In the genomic region with DNA sequence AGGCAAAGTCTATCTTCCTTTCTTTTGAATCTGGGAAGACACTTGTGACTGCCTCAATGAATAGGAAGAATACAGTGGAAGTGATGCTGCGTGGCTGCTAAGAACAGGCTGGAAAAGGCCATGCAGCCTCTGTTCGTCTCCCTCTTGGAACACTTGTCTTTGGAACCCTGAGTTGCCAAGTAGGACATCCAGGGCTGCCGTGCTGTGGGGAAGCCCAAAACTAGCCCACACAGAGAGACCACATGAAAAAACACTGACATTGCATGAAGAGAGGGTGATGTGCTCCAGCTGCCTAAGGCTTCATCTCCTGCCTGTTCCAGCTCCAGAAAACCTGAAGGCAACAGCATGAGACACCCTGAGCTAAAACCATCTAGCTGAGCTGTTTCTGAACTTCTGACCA, we compare ENCODE assay signal across 16 cellular contexts.
DNase-seq lines count a peak whose midpoint lies in the region; TF ChIP-seq lines count a peak whose summit lies in the region.
"Had no signal": no experiment of that assay in that cellular context is flagged by ENCODE, and none has a peak within 500 bp of the region (broad histone marks: within the 10 kb centered on the region; RNA-seq: fewer than 3 reads in every experiment).

No MANE protein-coding gene starts in this region.

- no peak overlapping the region for H3K4me3 ChIP-seq in BLaER1 treated with 17β-estradiol and CSF1 and Interleukin-3, amounts not matched to agents 10 nM and 100 nM
- H3K4me3 ChIP-seq in neural progenitor cell = no peak overlapping the region
- H3K4me3 ChIP-seq: GM12878, HAP-1 had no signal

- no peaks in the 10 kb centered on the region for H3K79me2 ChIP-seq in neural progenitor cell (ENCODE audit: low read depth)

- H3K27ac ChIP-seq in BLaER1 treated with 17β-estradiol and CSF1 and Interleukin-3, amounts not matched to agents 10 nM and 100 nM = no peak overlapping the region
- H3K27ac ChIP-seq in neural progenitor cell = no peak overlapping the region
- H3K27ac ChIP-seq: 22Rv1, C4-2B had no signal

- peaks cover 0 to 12% (median 8%) of the 10 kb centered on the region in 10 experiments; a peak in 10 of 20 replicates for H3K4me1 ChIP-seq in BLaER1 treated with 17β-estradiol and CSF1 and Interleukin-3, amounts not matched to agents 10 nM and 100 nM
- H3K4me1 ChIP-seq in neural progenitor cell = peaks cover 13% of the 10 kb centered on the region

- H3K4me3 Mint-ChIP-seq in neural progenitor cell = no peak overlapping the region
- H3K4me3 Mint-ChIP-seq: CD8-positive, alpha-beta T cell; IgD-negative memory B cell had no signal

- H3K27me3 ChIP-seq in BLaER1 treated with 17β-estradiol and CSF1 and Interleukin-3, amounts not matched to agents 10 nM and 100 nM = no peaks in the 10 kb centered on the region
- H3K27me3 ChIP-seq in neural progenitor cell = no peaks in the 10 kb centered on the region

- H3K9ac ChIP-seq in BLaER1 treated with 17β-estradiol and CSF1 and Interleukin-3, amounts not matched to agents 10 nM and 100 nM = no peak overlapping the region
- no peak overlapping the region for H3K9ac ChIP-seq in neural progenitor cell

- H3K9me3 Mint-ChIP-seq in neural progenitor cell = no peaks in the 10 kb centered on the region
- H3K9me3 Mint-ChIP-seq: CD8-positive, alpha-beta T cell; IgD-negative memory B cell had no signal

- no peak overlapping the region for H3K27ac Mint-ChIP-seq in neural progenitor cell
- H3K27ac Mint-ChIP-seq: CD8-positive, alpha-beta T cell; IgD-negative memory B cell had no signal

- no peak overlapping the region for H2AFZ ChIP-seq in neural progenitor cell (replicated peaks)

- no peaks in the 10 kb centered on the region for H3K4me1 Mint-ChIP-seq in neural progenitor cell
- H3K4me1 Mint-ChIP-seq: IgD-negative memory B cell had no signal

- DNase-seq in DMS53 (lab: John Stamatoyannopoulos, UW) (peak; percentile 45), DMS53 treated with DMSO at 0.1 percent for 48 hours (lab: John Stamatoyannopoulos, UW; ENCODE audit: unreplicated experiment) (no peak), NCI-H69 (lab: John Stamatoyannopoulos, UW) (peak; percentile 36), neural progenitor cell (ENCODE audit: low spot score) (peak; percentile 15), UCSD-AML1 (lab: John Stamatoyannopoulos, UW; ENCODE audit: unreplicated experiment) (no peak), T-helper 1 cell (no peak), NOMO-1 treated with dmso at 0.1 percent for 144 hours (lab: John Stamatoyannopoulos, UW; ENCODE audit: unreplicated experiment) (no peak)
- DNase-seq: Caco-2; CD8-positive, alpha-beta T cell; GOT3 had no signal

- H3K9me3 ChIP-seq in BLaER1 treated with 17β-estradiol and CSF1 and Interleukin-3, amounts not matched to agents 10 nM and 100 nM (replicated peaks in 1 of 11) = no peaks in the 10 kb centered on the region
- H3K9me3 ChIP-seq in neural progenitor cell (ENCODE audit: low read depth) = no peaks in the 10 kb centered on the region
- H3K9me3 ChIP-seq: Caco-2, HAP-1 had no signal

- peak overlapping the region in 6 of 11 experiments; percentile 34 to 65 (median 53); a peak in 12 of 22 replicates for H3K4me2 ChIP-seq in BLaER1 treated with 17β-estradiol and CSF1 and Interleukin-3, amounts not matched to agents 10 nM and 100 nM
- no peak overlapping the region for H3K4me2 ChIP-seq in neural progenitor cell

- H4K20me1 ChIP-seq in BLaER1 treated with 17β-estradiol and CSF1 and Interleukin-3, amounts not matched to agents 10 nM and 100 nM = peaks cover 0 to 19% (median 0%) of the 10 kb centered on the region in 11 experiments; a peak in 3 of 22 replicates
- no peaks in the 10 kb centered on the region for H4K20me1 ChIP-seq in neural progenitor cell (ENCODE audit: low read depth)

- TF ChIP-seq CTCF in neural progenitor cell (IDR thresholded peaks at IDR 0.05) = no peak

- H3K36me3 Mint-ChIP-seq in neural progenitor cell = no peaks in the 10 kb centered on the region

- no peaks in the 10 kb centered on the region for H3F3A ChIP-seq in neural progenitor cell (ENCODE audit: low read depth)

- H3K27me3 Mint-ChIP-seq in neural progenitor cell (ENCODE audit: insufficient read depth, low read depth) = no peaks in the 10 kb centered on the region
- H3K27me3 Mint-ChIP-seq: IgD-negative memory B cell had no signal

- H3K36me3 ChIP-seq in BLaER1 treated with 17β-estradiol and CSF1 and Interleukin-3, amounts not matched to agents 10 nM and 100 nM = peaks cover 9 to 98% (median 87%) of the 10 kb centered on the region in 11 experiments
- H3K36me3 ChIP-seq in neural progenitor cell = no peaks in the 10 kb centered on the region
- H3K36me3 ChIP-seq: HAP-1 had no signal

Comparison
In these comparisons a context has a peak if more than half of its experiments do, and no peak if none do; other contexts are left out.
1. DNase-seq: peak in DMS53 (single experiment), NCI-H69 (single experiment) and neural progenitor cell (single experiment); none in DMS53 treated with DMSO at 0.1 percent for 48 hours (single experiment), UCSD-AML1 (single experiment), T-helper 1 cell (0 of 5) and NOMO-1 treated with dmso at 0.1 percent for 144 hours (single experiment).